9 cellular contexts compared by ENCODE assay signal in the genomic region with DNA sequence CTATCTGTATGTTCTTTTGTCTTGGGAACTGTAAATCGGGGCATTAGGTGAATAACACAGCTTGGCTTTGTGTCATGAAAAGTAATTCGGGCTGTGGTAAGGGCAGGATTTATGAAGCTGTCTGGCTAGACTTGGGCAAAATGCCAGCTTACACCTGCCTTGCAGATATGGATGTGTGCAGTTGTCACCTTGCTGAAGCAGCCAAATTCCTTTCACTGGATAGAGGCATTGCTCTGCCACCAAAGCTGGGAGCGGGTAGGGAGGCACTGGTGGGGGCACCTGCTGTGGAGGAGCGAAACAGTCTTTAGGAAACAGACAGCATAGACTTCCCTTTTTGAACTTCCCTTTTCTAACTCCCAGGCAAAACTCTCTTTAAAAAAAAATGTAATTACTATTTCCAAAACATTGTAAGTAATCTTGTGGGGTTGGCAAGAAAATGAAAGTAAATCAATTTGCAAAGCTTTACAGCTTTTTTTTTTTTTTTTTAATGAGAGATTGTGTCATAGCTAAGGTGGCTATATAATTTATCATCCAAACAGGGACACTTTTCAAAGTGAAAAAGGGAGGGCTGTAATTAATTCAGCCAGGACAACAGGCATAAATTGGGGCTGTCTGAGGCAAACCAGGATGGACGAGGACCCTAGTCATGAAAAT.
DNase-seq lines count a peak whose midpoint lies in the region; ATAC-seq, FAIRE-seq and TF ChIP-seq lines count a peak whose summit lies in the region.
"Had no signal": no experiment of that assay in that cellular context is flagged by ENCODE, and none has a peak within 500 bp of the region (broad histone marks: within the 10 kb centered on the region; RNA-seq: fewer than 3 reads in every experiment).

No MANE protein-coding gene starts in this region.

- no TSS peak for BruUV-seq in endothelial cell of umbilical vein (replicated peaks; lab: Mats Ljungman, UMichigan)

- dilution Hi-C loops in endothelial cell of umbilical vein (cut with MboI; ENCODE audit: extremely low pct_ligation_motif_present, low sequenced_read_pairs) = no loop called here

- no peaks in the 10 kb centered on the region for H3K27me3 Mint-ChIP-seq in CD4-positive, alpha-beta T cell
- H3K27me3 Mint-ChIP-seq: naive thymus-derived CD8-positive, alpha-beta T cell had no signal

- intact Hi-C loops in endothelial cell of umbilical vein (cut with micrococcal nuclease) = no loop called here
- intact Hi-C loops in spleen (cut with DNase I; ENCODE audit: low total_unique reads) = no loop called here
- intact Hi-C loops in CD4-positive, alpha-beta T cell (cut with DNase I, micrococcal nuclease) = no loop called here

- H3K27ac Mint-ChIP-seq in CD4-positive, alpha-beta T cell = no peak overlapping the region

- H3K9me3 ChIP-seq in endothelial cell of umbilical vein (replicated peaks; ENCODE audit: control insufficient read depth, insufficient read depth, low read length) (no peaks in the 10 kb centered on the region), spleen (no peaks in the 10 kb centered on the region)
- H3K9me3 ChIP-seq in CD4-positive, alpha-beta T cell (ENCODE audit: control insufficient read depth, low read length) = no peaks in the 10 kb centered on the region

- CTCF ChIA-PET in endothelial cell of umbilical vein (lab: Charles Lee) = no interaction called here
- CTCF ChIA-PET in CD4-positive, alpha-beta T cell (lab: Charles Lee) = no interaction called here

- H3K36me3 ChIP-seq in endothelial cell of umbilical vein (ENCODE audit: control insufficient read depth in 2 of 2, extremely low read depth in 1 of 2, insufficient read depth in 2 of 2, low read length in 2 of 2) (no peaks in the 10 kb centered on the region), spleen (no peaks in the 10 kb centered on the region)

- H2AFZ ChIP-seq in endothelial cell of umbilical vein (ENCODE audit: low read depth, low read length) = no peak overlapping the region

- no peak overlapping the region for H3K4me2 ChIP-seq in endothelial cell of umbilical vein (ENCODE audit: insufficient read depth, low read length)

- H3K79me2 ChIP-seq in endothelial cell of umbilical vein (ENCODE audit: control insufficient read depth, insufficient read depth, low read length) = no peaks in the 10 kb centered on the region

- H3K4me1 Mint-ChIP-seq in CD4-positive, alpha-beta T cell (ENCODE audit: low read depth) = peaks cover 4% of the 10 kb centered on the region

- no peak overlapping the region for H3K4me3 ChIP-seq in HL-60 (replicated peaks; ENCODE audit: insufficient read depth, low read length)
- no peak overlapping the region for H3K4me3 ChIP-seq in endothelial cell of umbilical vein (replicated peaks in 1 of 3; ENCODE audit: insufficient read depth in 1 of 3, low read depth in 1 of 3, low read length in 3 of 3)
- peak overlapping the region in 5 of 8 donors; percentile 0 to 57 (median 11) for H3K4me3 ChIP-seq in spleen

- no peaks in the 10 kb centered on the region for H3K36me3 Mint-ChIP-seq in CD4-positive, alpha-beta T cell (ENCODE audit: low read depth)
- H3K36me3 Mint-ChIP-seq: naive thymus-derived CD8-positive, alpha-beta T cell had no signal

- peak; percentile 52 for ATAC-seq in GM21381 (IDR thresholded peaks at IDR 0.05; ENCODE audit: unreplicated experiment)
- ATAC-seq in CD4-positive, alpha-beta T cell (ENCODE audit: poor library complexity) = no peak

- TF ChIP-seq POLR2A in endothelial cell of umbilical vein (IDR thresholded peaks at IDR 0.05; ENCODE audit: low read depth, low read length) = no peak
- no peak for TF ChIP-seq POLR2A in spleen (IDR thresholded peaks at IDR 0.05)

- H3K9ac ChIP-seq in endothelial cell of umbilical vein (replicated peaks; ENCODE audit: extremely low read depth, insufficient read depth, low read length) = no peak overlapping the region

- H3K27ac ChIP-seq in HL-60 (replicated peaks) (peak overlapping the region; percentile 66), endothelial cell of umbilical vein (ENCODE audit: insufficient read depth, low read depth, low read length) (no peak overlapping the region), spleen (peak overlapping the region in 6 of 8 donors; percentile 33 to 69 (median 54))
- no peak overlapping the region for H3K27ac ChIP-seq in CD4-positive, alpha-beta T cell (ENCODE audit: low read depth, low read length)

- H3K9me1 ChIP-seq in endothelial cell of umbilical vein (replicated peaks; ENCODE audit: control insufficient read depth, extremely low read depth, insufficient read depth, low read length) = no peaks in the 10 kb centered on the region

- H3K27me3 ChIP-seq in HL-60 (ENCODE audit: insufficient read depth, poor library complexity, severe bottlenecking) (no peaks in the 10 kb centered on the region), endothelial cell of umbilical vein (ENCODE audit: control insufficient read depth in 2 of 2, insufficient read depth in 2 of 2, low read length in 2 of 2) (no peaks in the 10 kb centered on the region), spleen (replicated peaks in 1 of 7) (no peaks in the 10 kb centered on the region)
- no peaks in the 10 kb centered on the region for H3K27me3 ChIP-seq in CD4-positive, alpha-beta T cell (ENCODE audit: control insufficient read depth, insufficient read depth, low read length)

- POLR2A ChIA-PET in endothelial cell of umbilical vein (lab: Charles Lee) = no interaction called here
- POLR2A ChIA-PET in CD4-positive, alpha-beta T cell (lab: Charles Lee) = no interaction called here

- peak; percentile 90 for DNase-seq in COR-L47 (lab: John Stamatoyannopoulos, UW)
- peak; percentile 2 to 68 for DNase-seq in HL-60 (ENCODE audit: low read depth in 1 of 2, low spot score in 1 of 2)
- peak; percentile 81 to 97 for DNase-seq in NOMO-1 (lab: John Stamatoyannopoulos, UW; ENCODE audit: unreplicated experiment in 2 of 2)
- peak; percentile 87 for DNase-seq in endothelial cell of umbilical vein (ENCODE audit: low read depth, low spot score)
- peak; percentile 82 for DNase-seq in spleen
- DNase-seq in CD4-positive, alpha-beta T cell = no peak
- no peak for DNase-seq in HuH-7 (ENCODE audit: low spot score)

- H3K4me1 ChIP-seq in endothelial cell of umbilical vein (ENCODE audit: control insufficient read depth, extremely low read depth, insufficient read depth, low read length) (no peaks in the 10 kb centered on the region), spleen (peaks cover 6 to 30% (median 13%) of the 10 kb centered on the region in 6 donors)

- FAIRE-seq in endothelial cell of umbilical vein (lab: Jason Lieb, UNC) = no peak

- H3K9me3 Mint-ChIP-seq in CD4-positive, alpha-beta T cell = no peaks in the 10 kb centered on the region

- WGBS in spleen, 5 donors = 8 to 19% (median 14%) methylated on average over 5 of the region's 5 CpGs

- H3K4me3 Mint-ChIP-seq in CD4-positive, alpha-beta T cell = no peak overlapping the region

- TF ChIP-seq CTCF in HL-60 (IDR thresholded peaks at IDR 0.05; ENCODE audit: insufficient read depth, low read length) = no peak
- TF ChIP-seq CTCF in endothelial cell of umbilical vein (IDR thresholded peaks at IDR 0.05; ENCODE audit: extremely low read depth in 1 of 2, insufficient read depth in 1 of 2, low read depth in 1 of 2, low read length in 2 of 2) = no peak
- no peak for TF ChIP-seq CTCF in spleen (IDR thresholded peaks at IDR 0.05 in 8 of 11, conservative IDR thresholded peaks at IDR 0.05 in 3 of 11)
- no peak for TF ChIP-seq CTCF in CD4-positive, alpha-beta T cell (IDR thresholded peaks at IDR 0.05)

- no peaks in the 10 kb centered on the region for H4K20me1 ChIP-seq in endothelial cell of umbilical vein (replicated peaks; ENCODE audit: control insufficient read depth, extremely low read depth, insufficient read depth, low read length)

TF ChIP-seq in endothelial cell of umbilical vein, 7 proteins besides CTCF, POLR2A, EP300 and RAD21:
- TF ChIP-seq GATA2 (IDR thresholded peaks at IDR 0.05; ENCODE audit: insufficient read depth, insufficient read length, low read depth, low read length) = no peak
- TF ChIP-seq JUN (IDR thresholded peaks at IDR 0.05; ENCODE audit: borderline replicate concordance, insufficient read depth, insufficient read length, low read depth) = no peak
- TF ChIP-seq, protein P1, sequence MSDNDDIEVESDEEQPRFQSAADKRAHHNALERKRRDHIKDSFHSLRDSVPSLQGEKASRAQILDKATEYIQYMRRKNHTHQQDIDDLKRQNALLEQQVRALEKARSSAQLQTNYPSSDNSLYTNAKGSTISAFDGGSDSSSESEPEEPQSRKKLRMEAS (IDR thresholded peaks at IDR 0.05; ENCODE audit: insufficient read depth, insufficient read length) = no peak
- TF ChIP-seq POLR2AphosphoS5 (IDR thresholded peaks at IDR 0.05; ENCODE audit: insufficient read depth, low read depth, low read length) = no peak
- TF ChIP-seq FOS (IDR thresholded peaks at IDR 0.05; ENCODE audit: borderline replicate concordance, insufficient read depth, low read length) = no peak
- no peak for TF ChIP-seq EZH2 (IDR thresholded peaks at IDR 0.05; ENCODE audit: borderline replicate concordance, low read depth, low read length, severe bottlenecking)
- TF ChIP-seq MYC (IDR thresholded peaks at IDR 0.05; ENCODE audit: low read depth, low read length) = no peak

Comparison
In these comparisons a context has a peak if more than half of its experiments do, and no peak if none do; other contexts are left out.
1. DNase-seq: peak in COR-L47 (single experiment), HL-60 (2 of 2), NOMO-1 (2 of 2), endothelial cell of umbilical vein (single experiment) and spleen (single experiment); none in CD4-positive, alpha-beta T cell (0 of 10) and HuH-7 (single experiment).
2. H3K27ac ChIP-seq: peak in HL-60 (single experiment) and spleen (6 of 8); none in endothelial cell of umbilical vein (single experiment) and CD4-positive, alpha-beta T cell (single experiment).
3. H3K4me3 ChIP-seq: peak in spleen (5 of 8); none in HL-60 (single experiment) and endothelial cell of umbilical vein (0 of 3).